Comparison of ENCODE assay signal across 7 cellular contexts in genomic region chr17:82984249-82984617, GRCh38.
DNase-seq lines count a peak whose midpoint lies in the region; ATAC-seq and TF ChIP-seq lines count a peak whose summit lies in the region.
"Not testable (repeated sequence)": the region's sequence is repeated elsewhere in the genome, so short reads cannot be mapped to it uniquely, and the experiment has no call there.

No MANE protein-coding gene starts in this region.

- H3K27ac ChIP-seq in BLaER1 (peak overlapping the region; percentile 69), DND-41 (ENCODE audit: low read length) (0 out of 2 replicates have a peak overlapping the region, but pooled peaks have one; percentile 29), OCI-LY3 (ENCODE audit: low read length) (peak overlapping the region; percentile 72)

- peak overlapping the region; percentile 43 for H3K27ac Mint-ChIP-seq in activated CD4-positive, alpha-beta T cell treated with anti-CD3 and anti-CD28 coated beads, Interleukin-2, amount 10 ng/mL, durations not matched to agents 7 days and 5 days
- H3K27ac Mint-ChIP-seq in dendritic cell treated with granulocyte-macrophage colony-stimulating factor and Interleukin-4, amounts not matched to agents 40 ng/mL and 50 ng/mL, for 4 days, result peak overlapping the region; percentile 34
- H3K27ac Mint-ChIP-seq in stimulated activated effector memory CD8-positive, alpha-beta T cell treated with anti-CD3 and anti-CD28 coated beads, Interleukin-12 subunit alpha, Interleukin-12 subunit beta, amount 100 ng/mL, for 72 hours, result peak overlapping the region; percentile 71

- not testable (repeated sequence) for H3K36me3 ChIP-seq in BLaER1; OCI-LY3 (replicated peaks; ENCODE audit: low read depth, low read length); mucosa of descending colon (ENCODE audit: low read depth)
- H3K36me3 ChIP-seq in DND-41 (ENCODE audit: insufficient read depth, low read length), result peaks cover 40% of the 10 kb centered on the region

- H3K4me1 Mint-ChIP-seq in activated CD4-positive, alpha-beta T cell treated with anti-CD3 and anti-CD28 coated beads, Interleukin-2, amount 10 ng/mL, durations not matched to agents 7 days and 5 days, result peaks cover 56% of the 10 kb centered on the region
- H3K4me1 Mint-ChIP-seq in dendritic cell treated with granulocyte-macrophage colony-stimulating factor and Interleukin-4, amounts not matched to agents 40 ng/mL and 50 ng/mL, for 4 days (ENCODE audit: low read depth), result peaks cover 64% of the 10 kb centered on the region
- H3K4me1 Mint-ChIP-seq in stimulated activated effector memory CD8-positive, alpha-beta T cell treated with anti-CD3 and anti-CD28 coated beads, Interleukin-12 subunit alpha, Interleukin-12 subunit beta, amount 100 ng/mL, for 72 hours, result peaks cover 48% of the 10 kb centered on the region

- H3K9ac ChIP-seq in BLaER1, result peak overlapping the region; percentile 63; the same call in 1 of the 2 replicates
- H3K9ac ChIP-seq in DND-41 (ENCODE audit: low read depth, low read length); OCI-LY3 (ENCODE audit: low read length): not testable (repeated sequence)

- intact Hi-C loops in dendritic cell treated with granulocyte-macrophage colony-stimulating factor and Interleukin-4, amounts not matched to agents 40 ng/mL and 50 ng/mL, for 4 days (cut with micrococcal nuclease); mucosa of descending colon (cut with DNase I, micrococcal nuclease): not testable (repeated sequence)

- DNase-seq in DND-41; activated CD4-positive, alpha-beta T cell treated with anti-CD3 and anti-CD28 coated beads, Interleukin-2, amount 10 ng/mL, durations not matched to agents 7 days and 5 days; mucosa of descending colon: not testable (repeated sequence)
- peak in 1 of 2 donors; percentile 7 for DNase-seq in stimulated activated effector memory CD8-positive, alpha-beta T cell treated with anti-CD3 and anti-CD28 coated beads, Interleukin-12 subunit alpha, Interleukin-12 subunit beta, amount 100 ng/mL, for 72 hours (ENCODE audit: low spot score in 2 of 2)

- not testable (repeated sequence) for H3K27me3 Mint-ChIP-seq in activated CD4-positive, alpha-beta T cell treated with anti-CD3 and anti-CD28 coated beads, Interleukin-2, amount 10 ng/mL, durations not matched to agents 7 days and 5 days; dendritic cell treated with granulocyte-macrophage colony-stimulating factor and Interleukin-4, amounts not matched to agents 40 ng/mL and 50 ng/mL, for 4 days

- peak overlapping the region; percentile 92 for H3K4me2 ChIP-seq in BLaER1
- H3K4me2 ChIP-seq in DND-41 (ENCODE audit: insufficient read depth, low read length), result not testable (repeated sequence)
- 0 out of 2 replicates have a peak overlapping the region, but pooled peaks have one; percentile 7 for H3K4me2 ChIP-seq in OCI-LY3 (ENCODE audit: low read length)

- not testable (repeated sequence) for H3K27me3 ChIP-seq in BLaER1; DND-41 (ENCODE audit: insufficient read depth, low read length, poor library complexity); OCI-LY3 (ENCODE audit: low read depth, low read length)

- H3K9me3 Mint-ChIP-seq in activated CD4-positive, alpha-beta T cell treated with anti-CD3 and anti-CD28 coated beads, Interleukin-2, amount 10 ng/mL, durations not matched to agents 7 days and 5 days; dendritic cell treated with granulocyte-macrophage colony-stimulating factor and Interleukin-4, amounts not matched to agents 40 ng/mL and 50 ng/mL, for 4 days; stimulated activated effector memory CD8-positive, alpha-beta T cell treated with anti-CD3 and anti-CD28 coated beads, Interleukin-12 subunit alpha, Interleukin-12 subunit beta, amount 100 ng/mL, for 72 hours: not testable (repeated sequence)

- not testable (repeated sequence) for H2AFZ ChIP-seq in DND-41 (ENCODE audit: low read depth, low read length); OCI-LY3 (ENCODE audit: low read depth, low read length)

- H3K79me2 ChIP-seq in DND-41 (ENCODE audit: insufficient read depth, low read length), result peaks cover 40% of the 10 kb centered on the region
- not testable (repeated sequence) for H3K79me2 ChIP-seq in OCI-LY3 (ENCODE audit: low read length)

- H4K20me1 ChIP-seq in BLaER1; OCI-LY3 (ENCODE audit: insufficient read depth, low read length): not testable (repeated sequence)
- peaks cover 44% of the 10 kb centered on the region for H4K20me1 ChIP-seq in DND-41 (ENCODE audit: insufficient read depth, low read length)

- TF ChIP-seq CTCF in DND-41 (IDR thresholded peaks at IDR 0.05; ENCODE audit: borderline replicate concordance, extremely low read depth, low read length, poor library complexity, severe bottlenecking); OCI-LY3 (IDR thresholded peaks at IDR 0.05; ENCODE audit: low read depth, low read length); mucosa of descending colon (IDR thresholded peaks at IDR 0.05): not testable (repeated sequence)

- not testable (repeated sequence) for H3K4me3 ChIP-seq in BLaER1; DND-41 (ENCODE audit: low read depth in 1 of 2, low read length in 2 of 2); mucosa of descending colon
- peak overlapping the region; percentile 50; the same call in 1 of the 2 replicates for H3K4me3 ChIP-seq in OCI-LY3 (ENCODE audit: low read length)

- H3K4me3 Mint-ChIP-seq in activated CD4-positive, alpha-beta T cell treated with anti-CD3 and anti-CD28 coated beads, Interleukin-2, amount 10 ng/mL, durations not matched to agents 7 days and 5 days; dendritic cell treated with granulocyte-macrophage colony-stimulating factor and Interleukin-4, amounts not matched to agents 40 ng/mL and 50 ng/mL, for 4 days; stimulated activated effector memory CD8-positive, alpha-beta T cell treated with anti-CD3 and anti-CD28 coated beads, Interleukin-12 subunit alpha, Interleukin-12 subunit beta, amount 100 ng/mL, for 72 hours: not testable (repeated sequence)

- peaks cover 25% of the 10 kb centered on the region for H3K36me3 Mint-ChIP-seq in activated CD4-positive, alpha-beta T cell treated with anti-CD3 and anti-CD28 coated beads, Interleukin-2, amount 10 ng/mL, durations not matched to agents 7 days and 5 days (ENCODE audit: low read depth)
- peaks cover 15% of the 10 kb centered on the region for H3K36me3 Mint-ChIP-seq in dendritic cell treated with granulocyte-macrophage colony-stimulating factor and Interleukin-4, amounts not matched to agents 40 ng/mL and 50 ng/mL, for 4 days (ENCODE audit: low read depth)
- peaks cover 12% of the 10 kb centered on the region for H3K36me3 Mint-ChIP-seq in stimulated activated effector memory CD8-positive, alpha-beta T cell treated with anti-CD3 and anti-CD28 coated beads, Interleukin-12 subunit alpha, Interleukin-12 subunit beta, amount 100 ng/mL, for 72 hours

- peaks cover 57% of the 10 kb centered on the region for H3K4me1 ChIP-seq in BLaER1
- H3K4me1 ChIP-seq in DND-41 (ENCODE audit: insufficient read depth, low read length), result peaks cover 32% of the 10 kb centered on the region
- H3K4me1 ChIP-seq in OCI-LY3 (ENCODE audit: low read length), result peaks cover 39% of the 10 kb centered on the region
- H3K4me1 ChIP-seq in mucosa of descending colon (ENCODE audit: low read depth), result not testable (repeated sequence)

- ATAC-seq in DND-41 (ENCODE audit: insufficient read depth, low read depth); stimulated activated effector memory CD8-positive, alpha-beta T cell treated with anti-CD3 and anti-CD28 coated beads, Interleukin-12 subunit alpha, Interleukin-12 subunit beta, amount 100 ng/mL, for 72 hours: not testable (repeated sequence)
- peak; percentile 12 for ATAC-seq in mucosa of descending colon

- CTCF ChIA-PET in activated CD4-positive, alpha-beta T cell treated with anti-CD3 and anti-CD28 coated beads, Interleukin-2, amount 10 ng/mL, durations not matched to agents 7 days and 5 days (lab: Charles Lee), result interaction anchor here (0.6 to 0.7 kb wide), 2 partner anchors 13 to 32 kb away, joined by 3 read pairs; no protein-coding TSS in a partner anchor

- H3K9me3 ChIP-seq in BLaER1, result peaks cover 13% of the 10 kb centered on the region; the same call in 1 of the 2 replicates
- H3K9me3 ChIP-seq in DND-41 (ENCODE audit: insufficient read depth, low read length, severe bottlenecking); OCI-LY3 (ENCODE audit: insufficient read depth, low read length); mucosa of descending colon: not testable (repeated sequence)

- POLR2A ChIA-PET in activated CD4-positive, alpha-beta T cell treated with anti-CD3 and anti-CD28 coated beads, Interleukin-2, amount 10 ng/mL, durations not matched to agents 7 days and 5 days (lab: Charles Lee), result not testable (repeated sequence)
